Comparison of ENCODE assay signal across 20 cellular contexts in the genomic region with DNA sequence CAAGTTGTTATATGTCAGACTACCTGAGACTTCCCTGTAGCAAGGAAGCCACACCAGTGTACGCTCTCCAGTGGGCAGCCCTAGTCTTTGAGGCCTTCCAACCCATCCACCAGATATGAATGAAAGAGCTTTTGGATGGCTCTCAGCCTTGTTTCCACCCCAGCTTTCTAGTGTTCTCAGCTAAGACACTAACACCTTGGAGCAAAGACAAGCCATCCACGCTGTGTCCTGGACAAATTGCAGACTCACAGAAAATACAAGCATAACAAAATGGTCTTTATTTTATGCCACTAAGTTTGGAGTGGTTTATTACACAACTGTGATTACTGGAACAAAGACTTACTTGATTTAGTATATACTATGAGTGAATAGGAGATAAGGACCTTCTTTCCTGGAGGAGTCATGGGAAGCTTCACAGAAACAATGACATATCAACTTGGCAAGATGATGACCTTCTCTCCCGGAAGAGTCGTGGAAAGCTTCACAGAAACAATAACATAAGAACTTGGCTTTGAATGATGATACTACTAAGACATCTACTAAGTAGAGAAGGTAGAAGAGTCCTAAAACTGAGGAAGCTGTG.
"Had no signal": no experiment of that assay in that cellular context is flagged by ENCODE, and none has a peak within 500 bp of the region (broad histone marks: within the 10 kb centered on the region; RNA-seq: fewer than 3 reads in every experiment).

No MANE protein-coding gene starts in this region.

- H3K27me3 ChIP-seq: colonic mucosa, gastroesophageal sphincter, stomach, transverse colon had no signal

- ATAC-seq: gastroesophageal sphincter; left colon; mucosa of descending colon; naive thymus-derived CD8-positive, alpha-beta T cell had no signal

- H3K9me3 Mint-ChIP-seq: endodermal cell had no signal

- DNase-seq: colonic mucosa; dermis blood vessel endothelial cell; effector CD4-positive, alpha-beta T cell; endodermal cell; glutamatergic neuron; immature natural killer cell; left colon; mammary epithelial cell; mucosa of descending colon; naive thymus-derived CD8-positive, alpha-beta T cell; posterior cingulate gyrus; small intestine; stimulated activated CD4-positive, alpha-beta T cell treated with anti-CD3 and anti-CD28 coated beads, Interleukin-12 subunit alpha, Interleukin-12 subunit beta, amount 100 ng/mL, for 4 hours; stimulated activated naive CD4-positive, alpha-beta T cell; stomach; substantia nigra; transverse colon had no signal

- H3K27me3 Mint-ChIP-seq: naive thymus-derived CD8-positive, alpha-beta T cell had no signal

- H3K4me1 Mint-ChIP-seq: neural crest cell had no signal

- H3K9me3 ChIP-seq: colonic mucosa, gastroesophageal sphincter, mucosa of descending colon, stomach, thoracic aorta, transverse colon had no signal

- H3K27ac Mint-ChIP-seq: endodermal cell; immature natural killer cell; naive thymus-derived CD8-positive, alpha-beta T cell had no signal

- H3K4me1 ChIP-seq: colonic mucosa, gastroesophageal sphincter, stomach, transverse colon had no signal

- H3K4me3 Mint-ChIP-seq: endodermal cell; immature natural killer cell; naive thymus-derived CD8-positive, alpha-beta T cell; neural crest cell had no signal

- H3K36me3 ChIP-seq: colonic mucosa, gastroesophageal sphincter, stomach, thoracic aorta, transverse colon had no signal

- H3K36me3 Mint-ChIP-seq: naive thymus-derived CD8-positive, alpha-beta T cell had no signal

- H3K4me3 ChIP-seq: colonic mucosa, gastroesophageal sphincter, mucosa of descending colon, stomach, thoracic aorta, transverse colon had no signal

- H3K27ac ChIP-seq: colonic mucosa, gastroesophageal sphincter, stomach, thoracic aorta, transverse colon had no signal
